Comparison of ENCODE assay signal across 29 cellular contexts in genomic region chr2:25537526-25537925, GRCh38.
"Had no signal": no experiment of that assay in that cellular context is flagged by ENCODE, and none has a peak within 500 bp of the region (broad histone marks: within the 10 kb centered on the region; RNA-seq: fewer than 3 reads in every experiment).

No MANE protein-coding gene starts in this region.

- H3K27me3 Mint-ChIP-seq: activated B cell treated with CpG ODN at 0.5 μM for 24 hours; activated CD4-positive, alpha-beta memory T cell treated with anti-CD3 and anti-CD28 coated beads, Interleukin-2, amount 10 ng/mL, durations not matched to agents 7 days and 5 days; activated CD4-positive, alpha-beta T cell treated with anti-CD3 and anti-CD28 coated beads for 36 hours; activated naive CD8-positive, alpha-beta T cell; central memory CD8-positive, alpha-beta T cell; effector memory CD8-positive, alpha-beta T cell; stimulated activated naive CD8-positive, alpha-beta T cell treated with anti-CD3 and anti-CD28 coated beads, Interleukin-15, Interleukin-2, amounts not matched to agents 100 ng/mL and 50 ng/mL, for 24 hours had no signal

- H3K36me3 ChIP-seq: breast epithelium, colonic mucosa, left lung, ovary, prostate gland, thyroid gland, upper lobe of right lung had no signal

- H3K79me2 ChIP-seq: hepatocyte had no signal

- H3K4me2 ChIP-seq: hepatocyte had no signal

- H3K4me1 ChIP-seq: breast epithelium, colonic mucosa, left lung, prostate gland, upper lobe of right lung had no signal

- H3K27me3 ChIP-seq: breast epithelium, colonic mucosa, dorsolateral prefrontal cortex, hepatocyte, left lung, ovary, thyroid gland, upper lobe of right lung had no signal

- H3K36me3 Mint-ChIP-seq: natural killer cell had no signal

- FAIRE-seq: astrocyte, TTC549 had no signal

- H3K4me3 Mint-ChIP-seq: activated B cell treated with CpG ODN at 0.5 μM for 24 hours; activated CD4-positive, alpha-beta memory T cell treated with anti-CD3 and anti-CD28 coated beads, Interleukin-2, amount 10 ng/mL, durations not matched to agents 7 days and 5 days; activated CD4-positive, alpha-beta T cell treated with anti-CD3 and anti-CD28 coated beads for 36 hours; activated naive CD8-positive, alpha-beta T cell; central memory CD8-positive, alpha-beta T cell; effector memory CD8-positive, alpha-beta T cell; immature natural killer cell; mesothelial cell of epicardium; natural killer cell; stimulated activated naive CD8-positive, alpha-beta T cell treated with anti-CD3 and anti-CD28 coated beads, Interleukin-15, Interleukin-2, amounts not matched to agents 100 ng/mL and 50 ng/mL, for 24 hours had no signal

- H3K9me3 ChIP-seq: breast epithelium, colonic mucosa, left lung, ovary, prostate gland, thyroid gland, upper lobe of right lung had no signal

- H3K27ac ChIP-seq: breast epithelium, colonic mucosa, dorsolateral prefrontal cortex, hepatocyte, left lung, ovary, prostate gland, thyroid gland, upper lobe of right lung had no signal

- H3K4me3 ChIP-seq: breast epithelium, colonic mucosa, dorsolateral prefrontal cortex, hepatocyte, left lung, lung, ovary, prostate gland, thyroid gland, upper lobe of right lung had no signal

- H2AFZ ChIP-seq: hepatocyte had no signal

- H3K27ac Mint-ChIP-seq: activated B cell treated with CpG ODN at 0.5 μM for 24 hours; activated CD4-positive, alpha-beta memory T cell treated with anti-CD3 and anti-CD28 coated beads, Interleukin-2, amount 10 ng/mL, durations not matched to agents 7 days and 5 days; activated CD4-positive, alpha-beta T cell treated with anti-CD3 and anti-CD28 coated beads for 36 hours; activated naive CD8-positive, alpha-beta T cell; immature natural killer cell; mesothelial cell of epicardium; natural killer cell had no signal

- H3K4me1 Mint-ChIP-seq: activated B cell treated with CpG ODN at 0.5 μM for 24 hours; activated CD4-positive, alpha-beta memory T cell treated with anti-CD3 and anti-CD28 coated beads, Interleukin-2, amount 10 ng/mL, durations not matched to agents 7 days and 5 days; central memory CD8-positive, alpha-beta T cell; immature natural killer cell; mesothelial cell of epicardium; natural killer cell had no signal

- DNase-seq: activated B cell treated with CpG ODN at 0.5 μM for 24 hours; activated CD4-positive, alpha-beta memory T cell treated with anti-CD3 and anti-CD28 coated beads, Interleukin-2, amount 10 ng/mL, durations not matched to agents 7 days and 5 days; activated CD4-positive, alpha-beta T cell treated with anti-CD3 and anti-CD28 coated beads for 36 hours; activated naive CD4-positive, alpha-beta T cell; colonic mucosa; dorsolateral prefrontal cortex; effector memory CD8-positive, alpha-beta T cell; foreskin melanocyte; immature natural killer cell; kidney glomerular epithelial cell; left lung; natural killer cell; ovary; stimulated activated CD4-positive, alpha-beta T cell treated with anti-CD3 and anti-CD28 coated beads, Interleukin-12 subunit alpha, Interleukin-12 subunit beta, amount 100 ng/mL, for 4 hours; stimulated activated CD4-positive, alpha-beta T cell treated with anti-CD3 and anti-CD28 coated beads, Interleukin-4, amount 100 ng/mL, for 4 hours; substantia nigra; thyroid gland; upper lobe of right lung had no signal

- H3K9me3 Mint-ChIP-seq: activated B cell treated with CpG ODN at 0.5 μM for 24 hours; activated CD4-positive, alpha-beta memory T cell treated with anti-CD3 and anti-CD28 coated beads, Interleukin-2, amount 10 ng/mL, durations not matched to agents 7 days and 5 days; central memory CD8-positive, alpha-beta T cell; effector memory CD8-positive, alpha-beta T cell; immature natural killer cell; mesothelial cell of epicardium; natural killer cell; stimulated activated naive CD8-positive, alpha-beta T cell treated with anti-CD3 and anti-CD28 coated beads, Interleukin-15, Interleukin-2, amounts not matched to agents 100 ng/mL and 50 ng/mL, for 24 hours had no signal

- ATAC-seq: activated CD4-positive, alpha-beta T cell treated with anti-CD3 and anti-CD28 coated beads for 36 hours; effector memory CD8-positive, alpha-beta T cell; esophagus mucosa; left lung; natural killer cell; upper lobe of right lung had no signal
